1 cellular context compared by ENCODE assay signal in the genomic region with DNA sequence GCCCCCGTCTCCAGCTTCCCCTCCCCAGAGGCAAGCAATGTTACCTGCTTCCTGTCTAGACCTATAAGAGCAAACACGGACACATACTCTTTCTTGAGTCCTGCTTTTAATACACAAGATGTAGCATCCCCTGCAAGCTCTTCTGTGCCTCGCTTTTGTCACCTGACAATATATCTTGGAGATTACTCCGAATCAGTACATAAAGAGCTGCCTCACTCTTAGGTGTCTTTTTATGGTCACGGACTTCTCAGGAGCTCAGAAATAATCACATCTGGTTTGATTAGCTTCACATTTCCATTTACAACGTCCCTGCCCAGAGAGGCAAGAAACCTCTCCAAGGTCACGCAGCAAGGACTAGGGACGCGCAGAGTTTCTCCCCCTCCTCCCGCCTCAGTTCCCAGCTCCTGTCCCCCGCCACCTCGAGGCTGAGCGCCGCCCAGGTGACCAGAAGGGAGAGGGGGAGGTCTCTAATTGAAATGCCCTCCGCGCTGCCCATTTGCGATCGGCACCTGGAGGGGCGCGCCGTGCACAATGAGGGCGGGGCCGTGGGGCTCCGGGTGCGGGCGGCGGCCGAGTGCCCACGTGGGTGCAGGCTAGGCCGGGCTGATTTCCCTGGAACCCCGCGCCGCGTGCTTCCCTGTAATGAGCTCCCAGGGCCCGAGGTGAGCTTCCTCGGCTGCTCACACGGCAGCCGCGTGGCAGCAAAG.
TF ChIP-seq lines count a peak whose summit lies in the region.

No MANE protein-coding gene starts in this region.

TF ChIP-seq in WTC11, 78 proteins besides CTCF, POLR2A, EP300 and RAD21:
- TF ChIP-seq, protein P1, sequence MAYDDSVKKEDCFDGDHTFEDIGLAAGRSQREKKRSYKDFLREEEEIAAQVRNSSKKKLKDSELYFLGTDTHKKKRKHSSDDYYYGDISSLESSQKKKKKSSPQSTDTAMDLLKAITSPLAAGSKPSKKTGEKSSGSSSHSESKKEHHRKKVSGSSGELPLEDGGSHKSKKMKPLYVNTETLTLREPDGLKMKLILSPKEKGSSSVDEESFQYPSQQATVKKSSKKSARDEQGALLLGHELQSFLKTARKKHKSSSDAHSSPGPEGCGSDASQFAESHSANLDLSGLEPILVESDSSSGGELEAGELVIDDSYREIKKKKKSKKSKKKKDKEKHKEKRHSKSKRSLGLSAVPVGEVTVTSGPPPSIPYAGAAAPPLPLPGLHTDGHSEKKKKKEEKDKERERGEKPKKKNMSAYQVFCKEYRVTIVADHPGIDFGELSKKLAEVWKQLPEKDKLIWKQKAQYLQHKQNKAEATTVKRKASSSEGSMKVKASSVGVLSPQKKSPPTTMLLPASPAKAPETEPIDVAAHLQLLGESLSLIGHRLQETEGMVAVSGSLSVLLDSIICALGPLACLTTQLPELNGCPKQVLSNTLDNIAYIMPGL (CRISPR knock-in tag; IDR thresholded peaks at IDR 0.05): no peak
- TF ChIP-seq SP1 (CRISPR knock-in tag; conservative IDR thresholded peaks at IDR 0.05) (peak; percentile 45), ZNF232 (CRISPR knock-in tag; IDR thresholded peaks at IDR 0.05) (no peak), NR2C2 (CRISPR knock-in tag; IDR thresholded peaks at IDR 0.05) (no peak), ZNF263 (CRISPR knock-in tag; IDR thresholded peaks at IDR 0.05; ENCODE audit: low read depth) (no peak), CBFB (CRISPR knock-in tag; IDR thresholded peaks at IDR 0.05; ENCODE audit: low read depth) (no peak), HMGA2 (CRISPR knock-in tag; IDR thresholded peaks at IDR 0.05) (no peak), PRRX2 (CRISPR knock-in tag; IDR thresholded peaks at IDR 0.05) (no peak), CREM (CRISPR knock-in tag; IDR thresholded peaks at IDR 0.05) (no peak), CREB1 (CRISPR knock-in tag; IDR thresholded peaks at IDR 0.05) (0 out of 2 replicates have a peak, but pooled peaks have one; percentile 29), ZNF219 (CRISPR knock-in tag; IDR thresholded peaks at IDR 0.05; ENCODE audit: borderline replicate concordance) (peak; percentile 72; the same call in 1 of the 2 replicates), ATF1 (CRISPR knock-in tag; IDR thresholded peaks at IDR 0.05) (no peak), ZNF317 (CRISPR knock-in tag; IDR thresholded peaks at IDR 0.05; ENCODE audit: borderline replicate concordance, low read depth) (no peak), FOXJ3 (CRISPR knock-in tag; IDR thresholded peaks at IDR 0.05; ENCODE audit: borderline replicate concordance) (no peak)
- TF ChIP-seq, protein P2, sequence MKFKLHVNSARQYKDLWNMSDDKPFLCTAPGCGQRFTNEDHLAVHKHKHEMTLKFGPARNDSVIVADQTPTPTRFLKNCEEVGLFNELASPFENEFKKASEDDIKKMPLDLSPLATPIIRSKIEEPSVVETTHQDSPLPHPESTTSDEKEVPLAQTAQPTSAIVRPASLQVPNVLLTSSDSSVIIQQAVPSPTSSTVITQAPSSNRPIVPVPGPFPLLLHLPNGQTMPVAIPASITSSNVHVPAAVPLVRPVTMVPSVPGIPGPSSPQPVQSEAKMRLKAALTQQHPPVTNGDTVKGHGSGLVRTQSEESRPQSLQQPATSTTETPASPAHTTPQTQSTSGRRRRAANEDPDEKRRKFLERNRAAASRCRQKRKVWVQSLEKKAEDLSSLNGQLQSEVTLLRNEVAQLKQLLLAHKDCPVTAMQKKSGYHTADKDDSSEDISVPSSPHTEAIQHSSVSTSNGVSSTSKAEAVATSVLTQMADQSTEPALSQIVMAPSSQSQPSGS (CRISPR knock-in tag; IDR thresholded peaks at IDR 0.05; ENCODE audit: borderline replicate concordance, low read depth): no peak
- TF ChIP-seq, protein P3, sequence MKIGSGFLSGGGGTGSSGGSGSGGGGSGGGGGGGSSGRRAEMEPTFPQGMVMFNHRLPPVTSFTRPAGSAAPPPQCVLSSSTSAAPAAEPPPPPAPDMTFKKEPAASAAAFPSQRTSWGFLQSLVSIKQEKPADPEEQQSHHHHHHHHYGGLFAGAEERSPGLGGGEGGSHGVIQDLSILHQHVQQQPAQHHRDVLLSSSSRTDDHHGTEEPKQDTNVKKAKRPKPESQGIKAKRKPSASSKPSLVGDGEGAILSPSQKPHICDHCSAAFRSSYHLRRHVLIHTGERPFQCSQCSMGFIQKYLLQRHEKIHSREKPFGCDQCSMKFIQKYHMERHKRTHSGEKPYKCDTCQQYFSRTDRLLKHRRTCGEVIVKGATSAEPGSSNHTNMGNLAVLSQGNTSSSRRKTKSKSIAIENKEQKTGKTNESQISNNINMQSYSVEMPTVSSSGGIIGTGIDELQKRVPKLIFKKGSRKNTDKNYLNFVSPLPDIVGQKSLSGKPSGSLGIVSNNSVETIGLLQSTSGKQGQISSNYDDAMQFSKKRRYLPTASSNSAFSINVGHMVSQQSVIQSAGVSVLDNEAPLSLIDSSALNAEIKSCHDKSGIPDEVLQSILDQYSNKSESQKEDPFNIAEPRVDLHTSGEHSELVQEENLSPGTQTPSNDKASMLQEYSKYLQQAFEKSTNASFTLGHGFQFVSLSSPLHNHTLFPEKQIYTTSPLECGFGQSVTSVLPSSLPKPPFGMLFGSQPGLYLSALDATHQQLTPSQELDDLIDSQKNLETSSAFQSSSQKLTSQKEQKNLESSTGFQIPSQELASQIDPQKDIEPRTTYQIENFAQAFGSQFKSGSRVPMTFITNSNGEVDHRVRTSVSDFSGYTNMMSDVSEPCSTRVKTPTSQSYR (CRISPR knock-in tag; IDR thresholded peaks at IDR 0.05): 0 out of 2 replicates have a peak, but pooled peaks have one; percentile 44
- TF ChIP-seq, protein P4, sequence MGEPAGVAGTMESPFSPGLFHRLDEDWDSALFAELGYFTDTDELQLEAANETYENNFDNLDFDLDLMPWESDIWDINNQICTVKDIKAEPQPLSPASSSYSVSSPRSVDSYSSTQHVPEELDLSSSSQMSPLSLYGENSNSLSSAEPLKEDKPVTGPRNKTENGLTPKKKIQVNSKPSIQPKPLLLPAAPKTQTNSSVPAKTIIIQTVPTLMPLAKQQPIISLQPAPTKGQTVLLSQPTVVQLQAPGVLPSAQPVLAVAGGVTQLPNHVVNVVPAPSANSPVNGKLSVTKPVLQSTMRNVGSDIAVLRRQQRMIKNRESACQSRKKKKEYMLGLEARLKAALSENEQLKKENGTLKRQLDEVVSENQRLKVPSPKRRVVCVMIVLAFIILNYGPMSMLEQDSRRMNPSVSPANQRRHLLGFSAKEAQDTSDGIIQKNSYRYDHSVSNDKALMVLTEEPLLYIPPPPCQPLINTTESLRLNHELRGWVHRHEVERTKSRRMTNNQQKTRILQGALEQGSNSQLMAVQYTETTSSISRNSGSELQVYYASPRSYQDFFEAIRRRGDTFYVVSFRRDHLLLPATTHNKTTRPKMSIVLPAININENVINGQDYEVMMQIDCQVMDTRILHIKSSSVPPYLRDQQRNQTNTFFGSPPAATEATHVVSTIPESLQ (CRISPR knock-in tag; IDR thresholded peaks at IDR 0.05): no peak
- TF ChIP-seq, protein P5, sequence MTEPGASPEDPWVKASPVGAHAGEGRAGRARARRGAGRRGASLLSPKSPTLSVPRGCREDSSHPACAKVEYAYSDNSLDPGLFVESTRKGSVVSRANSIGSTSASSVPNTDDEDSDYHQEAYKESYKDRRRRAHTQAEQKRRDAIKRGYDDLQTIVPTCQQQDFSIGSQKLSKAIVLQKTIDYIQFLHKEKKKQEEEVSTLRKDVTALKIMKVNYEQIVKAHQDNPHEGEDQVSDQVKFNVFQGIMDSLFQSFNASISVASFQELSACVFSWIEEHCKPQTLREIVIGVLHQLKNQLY (CRISPR knock-in tag; IDR thresholded peaks at IDR 0.05): no peak
- TF ChIP-seq, protein P6, sequence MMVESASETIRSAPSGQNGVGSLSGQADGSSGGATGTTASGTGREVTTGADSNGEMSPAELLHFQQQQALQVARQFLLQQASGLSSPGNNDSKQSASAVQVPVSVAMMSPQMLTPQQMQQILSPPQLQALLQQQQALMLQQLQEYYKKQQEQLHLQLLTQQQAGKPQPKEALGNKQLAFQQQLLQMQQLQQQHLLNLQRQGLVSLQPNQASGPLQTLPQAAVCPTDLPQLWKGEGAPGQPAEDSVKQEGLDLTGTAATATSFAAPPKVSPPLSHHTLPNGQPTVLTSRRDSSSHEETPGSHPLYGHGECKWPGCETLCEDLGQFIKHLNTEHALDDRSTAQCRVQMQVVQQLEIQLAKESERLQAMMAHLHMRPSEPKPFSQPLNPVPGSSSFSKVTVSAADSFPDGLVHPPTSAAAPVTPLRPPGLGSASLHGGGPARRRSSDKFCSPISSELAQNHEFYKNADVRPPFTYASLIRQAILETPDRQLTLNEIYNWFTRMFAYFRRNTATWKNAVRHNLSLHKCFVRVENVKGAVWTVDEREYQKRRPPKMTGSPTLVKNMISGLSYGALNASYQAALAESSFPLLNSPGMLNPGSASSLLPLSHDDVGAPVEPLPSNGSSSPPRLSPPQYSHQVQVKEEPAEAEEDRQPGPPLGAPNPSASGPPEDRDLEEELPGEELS (CRISPR knock-in tag; IDR thresholded peaks at IDR 0.05): 0 out of 2 replicates have a peak, but pooled peaks have one; percentile 14
- TF ChIP-seq, protein P7, sequence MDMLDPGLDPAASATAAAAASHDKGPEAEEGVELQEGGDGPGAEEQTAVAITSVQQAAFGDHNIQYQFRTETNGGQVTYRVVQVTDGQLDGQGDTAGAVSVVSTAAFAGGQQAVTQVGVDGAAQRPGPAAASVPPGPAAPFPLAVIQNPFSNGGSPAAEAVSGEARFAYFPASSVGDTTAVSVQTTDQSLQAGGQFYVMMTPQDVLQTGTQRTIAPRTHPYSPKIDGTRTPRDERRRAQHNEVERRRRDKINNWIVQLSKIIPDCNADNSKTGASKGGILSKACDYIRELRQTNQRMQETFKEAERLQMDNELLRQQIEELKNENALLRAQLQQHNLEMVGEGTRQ (CRISPR knock-in tag; IDR thresholded peaks at IDR 0.05): peak; percentile 69
- TF ChIP-seq, protein P8, sequence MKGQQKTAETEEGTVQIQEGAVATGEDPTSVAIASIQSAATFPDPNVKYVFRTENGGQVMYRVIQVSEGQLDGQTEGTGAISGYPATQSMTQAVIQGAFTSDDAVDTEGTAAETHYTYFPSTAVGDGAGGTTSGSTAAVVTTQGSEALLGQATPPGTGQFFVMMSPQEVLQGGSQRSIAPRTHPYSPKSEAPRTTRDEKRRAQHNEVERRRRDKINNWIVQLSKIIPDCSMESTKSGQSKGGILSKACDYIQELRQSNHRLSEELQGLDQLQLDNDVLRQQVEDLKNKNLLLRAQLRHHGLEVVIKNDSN (CRISPR knock-in tag; IDR thresholded peaks at IDR 0.05): peak; percentile 64
- TF ChIP-seq, protein P9, sequence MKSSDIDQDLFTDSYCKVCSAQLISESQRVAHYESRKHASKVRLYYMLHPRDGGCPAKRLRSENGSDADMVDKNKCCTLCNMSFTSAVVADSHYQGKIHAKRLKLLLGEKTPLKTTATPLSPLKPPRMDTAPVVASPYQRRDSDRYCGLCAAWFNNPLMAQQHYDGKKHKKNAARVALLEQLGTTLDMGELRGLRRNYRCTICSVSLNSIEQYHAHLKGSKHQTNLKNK (CRISPR knock-in tag; IDR thresholded peaks at IDR 0.05): no peak
- TF ChIP-seq, protein P10, sequence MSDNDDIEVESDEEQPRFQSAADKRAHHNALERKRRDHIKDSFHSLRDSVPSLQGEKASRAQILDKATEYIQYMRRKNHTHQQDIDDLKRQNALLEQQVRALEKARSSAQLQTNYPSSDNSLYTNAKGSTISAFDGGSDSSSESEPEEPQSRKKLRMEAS (CRISPR knock-in tag; IDR thresholded peaks at IDR 0.05): peak; percentile 88
- TF ChIP-seq, protein P11, sequence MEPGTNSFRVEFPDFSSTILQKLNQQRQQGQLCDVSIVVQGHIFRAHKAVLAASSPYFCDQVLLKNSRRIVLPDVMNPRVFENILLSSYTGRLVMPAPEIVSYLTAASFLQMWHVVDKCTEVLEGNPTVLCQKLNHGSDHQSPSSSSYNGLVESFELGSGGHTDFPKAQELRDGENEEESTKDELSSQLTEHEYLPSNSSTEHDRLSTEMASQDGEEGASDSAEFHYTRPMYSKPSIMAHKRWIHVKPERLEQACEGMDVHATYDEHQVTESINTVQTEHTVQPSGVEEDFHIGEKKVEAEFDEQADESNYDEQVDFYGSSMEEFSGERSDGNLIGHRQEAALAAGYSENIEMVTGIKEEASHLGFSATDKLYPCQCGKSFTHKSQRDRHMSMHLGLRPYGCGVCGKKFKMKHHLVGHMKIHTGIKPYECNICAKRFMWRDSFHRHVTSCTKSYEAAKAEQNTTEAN (CRISPR knock-in tag; IDR thresholded peaks at IDR 0.05): peak; percentile 38; the same call in 1 of the 2 replicates
TF ChIP-seq in WTC11: peak in this region for 9.
